In genomic region chr6:30679765-30680535, GRCh38 we compare ENCODE assay signal across 1 cellular context.
TF ChIP-seq lines count a peak whose summit lies in the region.

No MANE protein-coding gene starts in this region.

TF ChIP-seq in K562, 482 proteins besides CTCF, POLR2A, EP300 and RAD21 (continued from another document):
- TF ChIP-seq ZNF592 (IDR thresholded peaks at IDR 0.05) (no peak), ZNF263 (CRISPR knock-in tag; IDR thresholded peaks at IDR 0.05; ENCODE audit: borderline replicate concordance) (no peak), ZBTB8A (IDR thresholded peaks at IDR 0.05; ENCODE audit: partially characterized antibody) (no peak), HMGN3 (IDR thresholded peaks at IDR 0.05; ENCODE audit: borderline replicate concordance, extremely low read depth, insufficient read length, low read depth, low read length) (no peak), BCL6 (CRISPR knock-in tag; IDR thresholded peaks at IDR 0.05) (no peak), ATF1 (CRISPR knock-in tag; IDR thresholded peaks at IDR 0.05) (no peak), ATF1 (tag; IDR thresholded peaks at IDR 0.05) (no peak)
TF ChIP-seq in K562: peak in this region for 6.
